In the genomic region with DNA sequence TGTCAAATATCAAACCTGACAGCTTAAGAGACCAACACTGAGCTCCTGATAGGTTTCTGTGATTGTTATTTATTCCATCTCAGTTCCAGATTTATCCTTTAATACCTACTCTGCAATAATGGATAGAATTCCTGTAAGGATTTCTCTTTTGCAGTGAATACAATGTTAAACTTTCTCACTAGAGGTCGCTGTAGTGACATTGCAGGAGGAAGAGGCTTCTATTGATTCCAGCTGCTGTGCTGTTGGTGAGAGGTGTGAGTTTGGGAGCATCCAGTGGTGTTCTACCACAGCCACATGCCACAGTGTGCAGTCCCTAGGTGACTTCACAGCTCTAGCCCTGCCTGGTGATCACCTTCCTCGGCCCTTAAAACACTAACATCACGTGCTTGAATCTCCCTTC, we compare ENCODE assay signal across 9 cellular contexts. TPM values are rescaled to one million over a fixed set of nuclear protein-coding genes. Genes with fewer than 3 reads are reported as not detected.
DNase-seq lines count a peak whose midpoint lies in the region; ATAC-seq, FAIRE-seq and TF ChIP-seq lines count a peak whose summit lies in the region.
"Had no signal": no experiment of that assay in that cellular context is flagged by ENCODE, and none has a peak within 500 bp of the region (broad histone marks: within the 10 kb centered on the region; RNA-seq: fewer than 3 reads in every experiment).

No MANE protein-coding gene starts in this region.

- FAIRE-seq in bronchial epithelial cell (lab: Jason Lieb, UNC), result no peak

- no peak for TF ChIP-seq POLR2A in NB4 (IDR thresholded peaks at IDR 0.05; ENCODE audit: extremely low read depth, insufficient read length)

- H3K4me3 ChIP-seq in NB4 (ENCODE audit: low read depth, low read length) (no peak overlapping the region), bronchial epithelial cell (ENCODE audit: low read depth, low read length) (no peak overlapping the region), neural cell (ENCODE audit: low read length) (no peak overlapping the region)

- DNase-seq in GM13977 (ENCODE audit: low spot score) (peak; percentile 7), NB4 (ENCODE audit: low read depth) (peak; percentile 26), bronchial epithelial cell (ENCODE audit: low read depth) (peak; percentile 14), CD14-positive monocyte (ENCODE audit: low spot score) (no peak), GM03348 (ENCODE audit: low spot score) (no peak)
- no peak for DNase-seq in T-helper 2 cell treated with Interferon-gamma antibody and Interleukin-4, amounts not matched to agents 5 μg/mL and 100 μg/mL, for 36 hours (ENCODE audit: low spot score)
- DNase-seq: activated B cell treated with CpG ODN at 0.5 μM for 24 hours had no signal

- TF ChIP-seq RAD21 in neural cell (conservative IDR thresholded peaks at IDR 0.05), result peak; percentile 53

- H3K27ac ChIP-seq in neural cell (ENCODE audit: low read length), result no peak overlapping the region

- H4K20me1 ChIP-seq in neural cell (ENCODE audit: insufficient read depth), result no peaks in the 10 kb centered on the region

- H3K36me3 ChIP-seq in bronchial epithelial cell (ENCODE audit: control insufficient read depth, insufficient read depth, low read length) (no peaks in the 10 kb centered on the region), neural cell (ENCODE audit: insufficient read depth, low read length) (no peaks in the 10 kb centered on the region)

- intact Hi-C loops in CD14-positive monocyte (cut with micrococcal nuclease), result no loop called here

- no peak for TF ChIP-seq EP300 in neural cell (conservative IDR thresholded peaks at IDR 0.05; ENCODE audit: poor library complexity, severe bottlenecking)

- no peak for ATAC-seq in GM21515 (IDR thresholded peaks at IDR 0.05; ENCODE audit: unreplicated experiment)

- H3K9me3 ChIP-seq in neural cell (ENCODE audit: low read length), result no peaks in the 10 kb centered on the region

- no peak overlapping the region for H3K9ac ChIP-seq in neural cell (ENCODE audit: low read length)

- H3K27me3 ChIP-seq in bronchial epithelial cell (ENCODE audit: control insufficient read depth, insufficient read depth, low read length), result no peaks in the 10 kb centered on the region
- H3K27me3 ChIP-seq in neural cell (ENCODE audit: insufficient read depth, low read depth, low read length), result no peaks in the 10 kb centered on the region

- H2AFZ ChIP-seq in neural cell (ENCODE audit: low read depth, low read length), result no peak overlapping the region

- H3K4me2 ChIP-seq in neural cell (ENCODE audit: low read length), result no peak overlapping the region

- no peak overlapping the region for H3K4me3 Mint-ChIP-seq in CD14-positive monocyte
- no peak overlapping the region for H3K4me3 Mint-ChIP-seq in T-helper 2 cell treated with Interferon-gamma antibody and Interleukin-4, amounts not matched to agents 5 μg/mL and 100 μg/mL, for 36 hours
- H3K4me3 Mint-ChIP-seq: activated B cell treated with CpG ODN at 0.5 μM for 24 hours had no signal

- H3K9me3 Mint-ChIP-seq in CD14-positive monocyte, result no peaks in the 10 kb centered on the region
- H3K9me3 Mint-ChIP-seq in T-helper 2 cell treated with Interferon-gamma antibody and Interleukin-4, amounts not matched to agents 5 μg/mL and 100 μg/mL, for 36 hours, result no peaks in the 10 kb centered on the region
- H3K9me3 Mint-ChIP-seq: activated B cell treated with CpG ODN at 0.5 μM for 24 hours had no signal

- no peaks in the 10 kb centered on the region for H3K79me2 ChIP-seq in neural cell (replicated peaks; ENCODE audit: insufficient read depth, low read length)

- TF ChIP-seq CTCF in GM13977 (IDR thresholded peaks at IDR 0.05; ENCODE audit: extremely low read depth, insufficient read depth, missing control alignments) (peak; percentile 45), NB4 (IDR thresholded peaks at IDR 0.05; ENCODE audit: low read depth, low read length) (peak; percentile 12), bronchial epithelial cell (IDR thresholded peaks at IDR 0.05; ENCODE audit: insufficient read depth, low read length, severe bottlenecking) (peak; percentile 34), neural cell (IDR thresholded peaks at IDR 0.05; ENCODE audit: poor library complexity, severe bottlenecking) (peak; percentile 43), CD14-positive monocyte (IDR thresholded peaks at IDR 0.05) (no peak)

- H3K36me3 Mint-ChIP-seq in CD14-positive monocyte, result no peaks in the 10 kb centered on the region
- no peaks in the 10 kb centered on the region for H3K36me3 Mint-ChIP-seq in T-helper 2 cell treated with Interferon-gamma antibody and Interleukin-4, amounts not matched to agents 5 μg/mL and 100 μg/mL, for 36 hours (ENCODE audit: low read depth)

- H3K27ac Mint-ChIP-seq in CD14-positive monocyte, result no peak overlapping the region
- no peak overlapping the region for H3K27ac Mint-ChIP-seq in T-helper 2 cell treated with Interferon-gamma antibody and Interleukin-4, amounts not matched to agents 5 μg/mL and 100 μg/mL, for 36 hours
- H3K27ac Mint-ChIP-seq: activated B cell treated with CpG ODN at 0.5 μM for 24 hours had no signal

- no peaks in the 10 kb centered on the region for H3F3A ChIP-seq in neural cell (ENCODE audit: insufficient read depth, low read length, poor library complexity, severe bottlenecking)

- no peaks in the 10 kb centered on the region for H3K27me3 Mint-ChIP-seq in CD14-positive monocyte (ENCODE audit: low read depth in 3 of 3)
- H3K27me3 Mint-ChIP-seq in T-helper 2 cell treated with Interferon-gamma antibody and Interleukin-4, amounts not matched to agents 5 μg/mL and 100 μg/mL, for 36 hours (ENCODE audit: low read depth), result no peaks in the 10 kb centered on the region
- H3K27me3 Mint-ChIP-seq: activated B cell treated with CpG ODN at 0.5 μM for 24 hours had no signal

- in situ Hi-C loops in GM13977 (cut with MboI; ENCODE audit: low pct_unique_long_range_greater_than_20kb, low sequenced_read_pairs, unreplicated experiment), result no loop called here

- no peaks in the 10 kb centered on the region for H3K4me1 Mint-ChIP-seq in CD14-positive monocyte
- no peaks in the 10 kb centered on the region for H3K4me1 Mint-ChIP-seq in T-helper 2 cell treated with Interferon-gamma antibody and Interleukin-4, amounts not matched to agents 5 μg/mL and 100 μg/mL, for 36 hours (ENCODE audit: low read depth)
- H3K4me1 Mint-ChIP-seq: activated B cell treated with CpG ODN at 0.5 μM for 24 hours had no signal

- H3K9me2 ChIP-seq in neural cell (ENCODE audit: insufficient read depth, low read length), result no peaks in the 10 kb centered on the region

TF ChIP-seq in neural cell, 6 proteins besides CTCF, POLR2A, EP300 and RAD21:
- TF ChIP-seq POLR2AphosphoS5 (IDR thresholded peaks at IDR 0.05) (no peak), TAF1 (IDR thresholded peaks at IDR 0.05; ENCODE audit: low read depth) (no peak), MXI1 (conservative IDR thresholded peaks at IDR 0.05; ENCODE audit: poor library complexity, severe bottlenecking) (no peak), REST (IDR thresholded peaks at IDR 0.05; ENCODE audit: borderline replicate concordance) (no peak), SMC3 (conservative IDR thresholded peaks at IDR 0.05; ENCODE audit: poor library complexity) (peak; percentile 31), EZH2 (IDR thresholded peaks at IDR 0.05; ENCODE audit: borderline replicate concordance, insufficient read depth, low read length, poor library complexity, severe bottlenecking) (no peak)

RNA-seq across cellular contexts. Expression of gene DCAF8L2, which starts 34.6 kb away (rescaled TPM):
- not detected in 2 replicates for total RNA-seq in bronchial epithelial cell
- polyA plus RNA-seq in neural cell (not detected in 2 replicates), CD14-positive monocyte (not detected)
- polyA minus RNA-seq in neural cell, result not detected in 2 replicates
- total RNA-seq: activated B cell treated with CpG ODN at 0.5 μM for 24 hours had no signal

Comparison
In these comparisons a context has a peak if more than half of its experiments do, and no peak if none do; other contexts are left out.
1. DNase-seq: peak in GM13977 (single experiment), NB4 (single experiment) and bronchial epithelial cell (single experiment); none in CD14-positive monocyte (single experiment), GM03348 (single experiment) and T-helper 2 cell treated with Interferon-gamma antibody and Interleukin-4, amounts not matched to agents 5 μg/mL and 100 μg/mL, for 36 hours (single experiment).